Comparison of ENCODE assay signal across 23 cellular contexts in the genomic region with DNA sequence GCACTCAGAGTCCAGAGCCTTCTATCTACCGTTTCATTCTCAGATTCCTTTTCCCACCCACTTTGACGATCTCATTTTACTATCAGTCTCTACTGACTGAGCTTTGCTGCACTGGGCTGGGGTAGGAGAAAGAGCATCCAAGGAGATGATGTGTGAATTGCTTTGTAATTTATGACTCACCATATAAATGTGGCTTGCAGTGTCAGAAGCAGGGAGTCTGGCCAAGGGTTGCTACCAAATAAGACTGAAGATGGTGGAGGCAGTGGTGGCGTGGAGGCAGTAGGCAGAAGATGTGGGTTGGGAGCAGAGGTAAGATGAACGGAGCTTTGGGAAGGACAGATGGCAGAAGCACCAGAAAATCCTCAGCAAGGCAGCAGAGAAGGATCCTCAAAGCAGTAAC.
DNase-seq lines count a peak whose midpoint lies in the region; ATAC-seq and TF ChIP-seq lines count a peak whose summit lies in the region.
"Had no signal": no experiment of that assay in that cellular context is flagged by ENCODE, and none has a peak within 500 bp of the region (broad histone marks: within the 10 kb centered on the region; RNA-seq: fewer than 3 reads in every experiment).

No MANE protein-coding gene starts in this region.

- WGBS in gastroesophageal sphincter (ENCODE audit: low coverage in 1 of 2), 2 donors, result 51% methylated on average over 4 of the region's 4 CpGs; no CpG with 5 or more reads in 1 of the 2 donors

- H3K4me1 ChIP-seq in gastroesophageal sphincter, result no peaks in the 10 kb centered on the region
- H3K4me1 ChIP-seq: HAP-1, SJCRH30 had no signal

- ATAC-seq in gastroesophageal sphincter (peak; percentile 10), GM21360 (IDR thresholded peaks at IDR 0.05; ENCODE audit: unreplicated experiment) (no peak)
- ATAC-seq: activated naive CD4-positive, alpha-beta T cell treated with anti-CD3 and anti-CD28 coated beads, Interleukin-2, amount 50 U/mL, for 72 hours; naive thymus-derived CD8-positive, alpha-beta T cell; stimulated activated naive B cell treated with anti-CD40 and anti-IgM and Interleukin-4, amounts not matched to agents 10 μg/mL and 1 μg/mL and 100 μg/mL, for 72 hours had no signal

- no peaks in the 10 kb centered on the region for H3K27me3 ChIP-seq in gastroesophageal sphincter
- H3K27me3 ChIP-seq: hepatocyte had no signal

- no peak for TF ChIP-seq CTCF in gastroesophageal sphincter (IDR thresholded peaks at IDR 0.05)

- no peak for TF ChIP-seq POLR2A in gastroesophageal sphincter (IDR thresholded peaks at IDR 0.05)

- H3K36me3 ChIP-seq in gastroesophageal sphincter, result no peaks in the 10 kb centered on the region
- H3K36me3 ChIP-seq: HAP-1, SJCRH30 had no signal

- H3K27ac ChIP-seq in gastroesophageal sphincter, result no peak overlapping the region
- H3K27ac ChIP-seq: hepatocyte, SJCRH30 had no signal

- H3K9me3 ChIP-seq in gastroesophageal sphincter, result no peaks in the 10 kb centered on the region
- H3K9me3 ChIP-seq: HAP-1, SJCRH30 had no signal

- TF ChIP-seq EP300 in gastroesophageal sphincter (IDR thresholded peaks at IDR 0.05), result no peak

- no peak overlapping the region for H3K4me3 ChIP-seq in gastroesophageal sphincter
- H3K4me3 ChIP-seq: HAP-1, hepatocyte, SJCRH30 had no signal

- intact Hi-C loops in posterior cingulate gyrus (cut with DNase I), result no loop called here

- peak; percentile 42 for DNase-seq in EL
- DNase-seq in NCI-H446 treated with DMSO at 0.1 percent for 48 hours (lab: John Stamatoyannopoulos, UW), result peak; percentile 22
- peak in 7 of 10 donors; percentile 23 to 91 (median 32) for DNase-seq in posterior cingulate gyrus
- no peak for DNase-seq in activated CD4-positive, alpha-beta T cell treated with anti-CD3 and anti-CD28 coated beads, Interleukin-2, amount 50 U/mL, for 1 hour
- DNase-seq in putamen (ENCODE audit: low spot score), result no peak
- DNase-seq: activated CD4-positive, alpha-beta T cell treated with anti-CD3 and anti-CD28 coated beads for 4 hours; CD4-positive, alpha-beta T cell; DMS53; islet precursor cell; mesenchymal stem cell; naive thymus-derived CD8-positive, alpha-beta T cell; NCI-H1105 treated with DMSO at 0.1 percent for 48 hours; NCI-H2107; NCI-H510A treated with DMSO at 0.1 percent for 48 hours; stimulated activated CD4-positive, alpha-beta T cell treated with anti-CD3 and anti-CD28 coated beads, Interleukin-1b, Interleukin-23, amount 100 ng/mL, for 48 hours; stimulated activated naive B cell treated with anti-CD40 and anti-IgM and Interleukin-4, amounts not matched to agents 10 μg/mL and 1 μg/mL and 100 μg/mL, for 72 hours; T-helper 1 cell had no signal

Comparison
In these comparisons a context has a peak if more than half of its experiments do, and no peak if none do; other contexts are left out.
1. DNase-seq: peak in EL (single experiment), NCI-H446 treated with DMSO at 0.1 percent for 48 hours (single experiment) and posterior cingulate gyrus (7 of 10); none in activated CD4-positive, alpha-beta T cell treated with anti-CD3 and anti-CD28 coated beads, Interleukin-2, amount 50 U/mL, for 1 hour (single experiment) and putamen (single experiment).